In the genomic region with DNA sequence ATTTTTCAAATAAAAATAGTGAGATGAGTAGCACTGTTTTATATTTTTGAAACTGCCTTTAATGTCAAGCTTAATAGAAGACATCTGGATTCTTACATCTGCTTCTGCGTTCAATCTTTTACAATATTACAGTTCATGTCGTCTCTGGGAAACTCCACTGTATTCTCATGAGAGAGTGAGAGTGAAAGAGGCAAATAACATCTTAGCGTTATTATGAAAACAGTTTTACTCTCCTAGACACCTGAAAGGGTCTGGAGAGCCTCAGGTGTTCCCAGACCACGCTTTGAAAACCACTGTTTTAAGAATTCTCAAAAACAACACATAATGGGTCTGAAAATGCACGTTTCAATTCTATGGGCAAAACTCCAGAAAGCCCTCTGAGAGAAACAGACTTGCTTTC, we compare ENCODE assay signal across 10 cellular contexts.
DNase-seq lines count a peak whose midpoint lies in the region; ATAC-seq, FAIRE-seq and TF ChIP-seq lines count a peak whose summit lies in the region.
"Had no signal": no experiment of that assay in that cellular context is flagged by ENCODE, and none has a peak within 500 bp of the region (broad histone marks: within the 10 kb centered on the region; RNA-seq: fewer than 3 reads in every experiment).

No MANE protein-coding gene starts in this region.

- DNase-seq in fibroblast of mammary gland (ENCODE audit: low read depth) (peak; percentile 50), putamen (ENCODE audit: low spot score) (no peak), NCI-H345 treated with DMSO at 0.1 percent for 48 hours (lab: John Stamatoyannopoulos, UW; ENCODE audit: unreplicated experiment) (no peak), frontal cortex (ENCODE audit: low spot score in 2 of 2) (no peak)
- DNase-seq in CD4-positive, alpha-beta T cell, result no peak
- DNase-seq: C1 segment of cervical spinal cord had no signal

- no peaks in the 10 kb centered on the region for H3K27me3 Mint-ChIP-seq in CD4-positive, alpha-beta T cell

- no peak for TF ChIP-seq CTCF in fibroblast of mammary gland (conservative IDR thresholded peaks at IDR 0.05; ENCODE audit: control insufficient read depth, insufficient read depth, low read depth, low read length)
- no peak for TF ChIP-seq CTCF in CD4-positive, alpha-beta T cell (IDR thresholded peaks at IDR 0.05)

- H3K4me1 Mint-ChIP-seq in CD4-positive, alpha-beta T cell (ENCODE audit: low read depth), result no peaks in the 10 kb centered on the region

- no peak overlapping the region for H3K27ac ChIP-seq in CD4-positive, alpha-beta T cell (ENCODE audit: low read depth, low read length)

- POLR2A ChIA-PET in CD4-positive, alpha-beta T cell (lab: Charles Lee), result no interaction called here

- ATAC-seq in GM18498 (IDR thresholded peaks at IDR 0.05; ENCODE audit: unreplicated experiment) (peak; percentile 81), GM21529 (IDR thresholded peaks at IDR 0.05; ENCODE audit: unreplicated experiment) (peak; percentile 90), HG03354 (IDR thresholded peaks at IDR 0.05; ENCODE audit: poor library complexity, severe bottlenecking, unreplicated experiment) (peak; percentile 82)
- ATAC-seq in CD4-positive, alpha-beta T cell (ENCODE audit: poor library complexity), result no peak

- H3K36me3 Mint-ChIP-seq in CD4-positive, alpha-beta T cell (ENCODE audit: low read depth), result no peaks in the 10 kb centered on the region

- H3K9me3 ChIP-seq in CD4-positive, alpha-beta T cell (ENCODE audit: control insufficient read depth, low read length), result no peaks in the 10 kb centered on the region

- CTCF ChIA-PET in CD4-positive, alpha-beta T cell (lab: Charles Lee), result no interaction called here

- no peak overlapping the region for H3K27ac Mint-ChIP-seq in CD4-positive, alpha-beta T cell

- no peak for FAIRE-seq in frontal cortex (lab: Jason Lieb, UNC)

- H3K4me3 ChIP-seq in fibroblast of mammary gland (ENCODE audit: control insufficient read depth, low read depth, low read length), result no peak overlapping the region
- H3K4me3 ChIP-seq: HAP-1 had no signal

- H3K27me3 ChIP-seq in CD4-positive, alpha-beta T cell (ENCODE audit: control insufficient read depth, insufficient read depth, low read length), result no peaks in the 10 kb centered on the region

- H3K9me3 Mint-ChIP-seq in CD4-positive, alpha-beta T cell, result no peaks in the 10 kb centered on the region

- intact Hi-C loops in CD4-positive, alpha-beta T cell (cut with DNase I, micrococcal nuclease), result no loop called here

- no peak overlapping the region for H3K4me3 Mint-ChIP-seq in CD4-positive, alpha-beta T cell
